Comparison of ENCODE assay signal across 27 cellular contexts in genomic region chr6:80088637-80089036, GRCh38.
"Had no signal": no experiment of that assay in that cellular context is flagged by ENCODE, and none has a peak within 500 bp of the region (broad histone marks: within the 10 kb centered on the region; RNA-seq: fewer than 3 reads in every experiment).

No MANE protein-coding gene starts in this region.

- H3K27me3 ChIP-seq: colonic mucosa, dorsolateral prefrontal cortex, esophagus muscularis mucosa, esophagus squamous epithelium, gastrocnemius medialis, gastroesophageal sphincter, heart left ventricle, hepatocyte had no signal

- H3K4me1 Mint-ChIP-seq: endodermal cell had no signal

- H3K27ac ChIP-seq: colonic mucosa, coronary artery, dorsolateral prefrontal cortex, epithelial cell of prostate, esophagus muscularis mucosa, esophagus squamous epithelium, foreskin keratinocyte, gastrocnemius medialis, gastroesophageal sphincter, heart left ventricle, heart right ventricle, hepatocyte had no signal

- H3K9me3 ChIP-seq: colonic mucosa, esophagus muscularis mucosa, esophagus squamous epithelium, gastrocnemius medialis, gastroesophageal sphincter, heart left ventricle, heart right ventricle had no signal

- H2AFZ ChIP-seq: hepatocyte had no signal

- ATAC-seq: effector memory CD8-positive, alpha-beta T cell; esophagus mucosa; foreskin keratinocyte; gastrocnemius medialis; gastroesophageal sphincter; heart left ventricle; heart right ventricle had no signal

- DNase-seq: colonic mucosa; cortex of kidney; dermis blood vessel endothelial cell; dorsolateral prefrontal cortex; effector CD4-positive, alpha-beta T cell; effector CD8-positive, alpha-beta T cell; effector memory CD4-positive, alpha-beta T cell; effector memory CD8-positive, alpha-beta T cell; endodermal cell; erythroblast; esophagus squamous epithelium; foreskin fibroblast; foreskin keratinocyte; foreskin melanocyte; gastrocnemius medialis; glutamatergic neuron; head of caudate nucleus; heart left ventricle; heart right ventricle had no signal

- H3K27me3 Mint-ChIP-seq: dendritic cell treated with granulocyte-macrophage colony-stimulating factor and Interleukin-4, amounts not matched to agents 40 ng/mL and 50 ng/mL, for 4 days; effector memory CD8-positive, alpha-beta T cell had no signal

- H3K4me1 ChIP-seq: colonic mucosa, esophagus muscularis mucosa, esophagus squamous epithelium, foreskin keratinocyte, gastrocnemius medialis, gastroesophageal sphincter, heart left ventricle, heart right ventricle had no signal

- H3K27ac Mint-ChIP-seq: dendritic cell treated with granulocyte-macrophage colony-stimulating factor and Interleukin-4, amounts not matched to agents 40 ng/mL and 50 ng/mL, for 4 days; effector memory CD8-positive, alpha-beta T cell; endodermal cell had no signal

- H3K4me2 ChIP-seq: hepatocyte had no signal

- H3K36me3 ChIP-seq: colonic mucosa, esophagus muscularis mucosa, esophagus squamous epithelium, gastrocnemius medialis, gastroesophageal sphincter, heart left ventricle, heart right ventricle had no signal

- H3K4me3 Mint-ChIP-seq: dendritic cell treated with granulocyte-macrophage colony-stimulating factor and Interleukin-4, amounts not matched to agents 40 ng/mL and 50 ng/mL, for 4 days; effector memory CD8-positive, alpha-beta T cell; endodermal cell had no signal

- H3K4me3 ChIP-seq: colonic mucosa, coronary artery, dorsolateral prefrontal cortex, esophagus muscularis mucosa, esophagus squamous epithelium, gastrocnemius medialis, gastroesophageal sphincter, heart left ventricle, heart right ventricle, hepatocyte had no signal

- H3K79me2 ChIP-seq: hepatocyte had no signal

- FAIRE-seq: colon had no signal

- H3K9me3 Mint-ChIP-seq: dendritic cell treated with granulocyte-macrophage colony-stimulating factor and Interleukin-4, amounts not matched to agents 40 ng/mL and 50 ng/mL, for 4 days; effector memory CD8-positive, alpha-beta T cell; endodermal cell had no signal
